In genomic region chr11:114606003-114606801, GRCh38 we compare ENCODE assay signal across 23 cellular contexts. TPM values are rescaled to one million over a fixed set of nuclear protein-coding genes. Genes with fewer than 3 reads are reported as not detected.
DNase-seq lines count a peak whose midpoint lies in the region; ATAC-seq, FAIRE-seq and TF ChIP-seq lines count a peak whose summit lies in the region.
"Had no signal": no experiment of that assay in that cellular context is flagged by ENCODE, and none has a peak within 500 bp of the region (broad histone marks: within the 10 kb centered on the region; RNA-seq: fewer than 3 reads in every experiment).

No MANE protein-coding gene starts in this region.

- POLR2A ChIA-PET in K562 (lab: Yijun Ruan, JAX): no interaction called here

- in situ Hi-C loops in K562 (cut with MboI) (no loop called here), GM13977 (cut with MboI; ENCODE audit: low pct_unique_long_range_greater_than_20kb, low sequenced_read_pairs, unreplicated experiment) (no loop called here)

- H3K27me3 ChIP-seq in K562 (ENCODE audit: control insufficient read depth in 2 of 2, insufficient read depth in 2 of 2, low read length in 2 of 2) (no peaks in the 10 kb centered on the region), left lung (no peaks in the 10 kb centered on the region), right cardiac atrium (ENCODE audit: control insufficient read depth, insufficient read depth) (no peaks in the 10 kb centered on the region)
- H3K27me3 ChIP-seq: body of pancreas, dorsolateral prefrontal cortex, neural progenitor cell had no signal

- H3K9me3 ChIP-seq in K562 (replicated peaks; ENCODE audit: control insufficient read depth, insufficient read depth, low read depth, low read length) (peaks cover 4% of the 10 kb centered on the region), left lung (peaks cover 0 to 32% of the 10 kb centered on the region in 2 donors), right cardiac atrium (ENCODE audit: control insufficient read depth, low read length) (no peaks in the 10 kb centered on the region)
- H3K9me3 ChIP-seq: body of pancreas had no signal

- no peaks in the 10 kb centered on the region for H4K20me1 ChIP-seq in K562 (replicated peaks; ENCODE audit: control insufficient read depth, insufficient read depth, low read length)

- no peak overlapping the region for H3K9ac ChIP-seq in K562 (ENCODE audit: insufficient read depth in 1 of 2, low read depth in 2 of 2, low read length in 2 of 2)
- H3K9ac ChIP-seq: neural progenitor cell had no signal

- CTCF ChIA-PET in K562 (lab: Yijun Ruan, JAX; ENCODE audit: low intra/inter-chr PET ratio): no interaction called here

- intact Hi-C loops in K562 (cut with micrococcal nuclease) (no loop called here), left lung (cut with DNase I) (loop anchor here in 1 of 2 donors (10.0 kb wide), 1 partner anchor 261 kb away; no protein-coding TSS in a partner anchor), right cardiac atrium (cut with DNase I) (no loop called here)

- H3K79me2 ChIP-seq in K562 (ENCODE audit: control insufficient read depth, insufficient read depth, low read length): no peaks in the 10 kb centered on the region

- TF ChIP-seq EP300 in K562 (IDR thresholded peaks at IDR 0.05; ENCODE audit: low read length): no peak

- H3K36me3 ChIP-seq in K562 (ENCODE audit: control insufficient read depth, insufficient read depth, low read length): no peaks in the 10 kb centered on the region
- H3K36me3 ChIP-seq in left lung: no peaks in the 10 kb centered on the region
- H3K36me3 ChIP-seq: left ventricle myocardium inferior, neural progenitor cell had no signal

- 1% methylated on average over 9 of the region's 9 CpGs for WGBS in K562 (ENCODE audit: insufficient coverage, low coverage, missing lambda C conversion rate)
- 89% methylated on average over 9 of the region's 9 CpGs for WGBS in right cardiac atrium

- no peak overlapping the region for H2AFZ ChIP-seq in K562 (ENCODE audit: low read depth, low read length)
- H2AFZ ChIP-seq: neural progenitor cell had no signal

- DNase-seq in HCEC 1CT (peak; percentile 10), K562 (ENCODE audit: extremely low read depth in 1 of 4, low spot score in 3 of 4) (no peak), left lung (no peak), cerebellar nuclear complex (lab: John Stamatoyannopoulos, UW) (no peak), GM13977 (ENCODE audit: low spot score) (no peak), right cardiac atrium (no peak)
- DNase-seq in stimulated activated CD4-positive, alpha-beta T cell treated with anti-CD3 and anti-CD28 coated beads, Interleukin-4, amount 100 ng/mL, for 4 hours: no peak
- DNase-seq: activated CD4-positive, alpha-beta T cell treated with anti-CD3 and anti-CD28 coated beads for 36 hours; activated CD8-positive, alpha-beta memory T cell treated with anti-CD3 and anti-CD28 coated beads, Interleukin-2, amount 10 ng/mL, durations not matched to agents 7 days and 5 days; body of pancreas; dorsolateral prefrontal cortex; H7; left ventricle myocardium inferior; MV-4-11; NCI-H2081; NCI-H446 treated with DMSO at 0.1 percent for 48 hours had no signal

- H3K4me1 ChIP-seq in K562 (replicated peaks in 1 of 2; ENCODE audit: control insufficient read depth in 2 of 2, insufficient read depth in 2 of 2, low read length in 2 of 2): no peaks in the 10 kb centered on the region
- H3K4me1 ChIP-seq in left lung: no peaks in the 10 kb centered on the region
- no peaks in the 10 kb centered on the region for H3K4me1 ChIP-seq in right cardiac atrium (ENCODE audit: control insufficient read depth, insufficient read depth, low read length)
- H3K4me1 ChIP-seq: body of pancreas, left ventricle myocardium inferior, neural progenitor cell had no signal

- H3K4me2 ChIP-seq in K562 (ENCODE audit: insufficient read depth, low read length): no peak overlapping the region
- H3K4me2 ChIP-seq: neural progenitor cell had no signal

- no TSS peak for BruUV-seq in K562 (replicated peaks; lab: Mats Ljungman, UMichigan)

- peak; percentile 37 for TF ChIP-seq CTCF in C4-2B (conservative IDR thresholded peaks at IDR 0.05)
- TF ChIP-seq CTCF in K562 (IDR thresholded peaks at IDR 0.05 in 2 of 3, conservative IDR thresholded peaks at IDR 0.05 in 1 of 3; ENCODE audit: insufficient read depth in 2 of 3, low read depth in 1 of 3, low read length in 3 of 3): no peak
- TF ChIP-seq CTCF in left lung (IDR thresholded peaks at IDR 0.05): no peak
- no peak for TF ChIP-seq CTCF in GM13977 (IDR thresholded peaks at IDR 0.05; ENCODE audit: extremely low read depth, insufficient read depth, missing control alignments)

- H3K27ac ChIP-seq in C4-2B (no peak overlapping the region), K562 (ENCODE audit: extremely low read depth, low read depth, low read length) (no peak overlapping the region), left lung (no peak overlapping the region), right cardiac atrium (ENCODE audit: low read length) (no peak overlapping the region)
- H3K27ac ChIP-seq: body of pancreas, dorsolateral prefrontal cortex, left ventricle myocardium inferior, neural progenitor cell had no signal

- H3K4me3 ChIP-seq in K562: no peak overlapping the region
- H3K4me3 ChIP-seq in left lung: no peak overlapping the region
- no peak overlapping the region for H3K4me3 ChIP-seq in right cardiac atrium (ENCODE audit: low read length)
- H3K4me3 ChIP-seq: body of pancreas, dorsolateral prefrontal cortex, left ventricle myocardium inferior, neural progenitor cell had no signal

- H3K9me1 ChIP-seq in K562 (ENCODE audit: control insufficient read depth, insufficient read depth, low read length): no peaks in the 10 kb centered on the region

- TF ChIP-seq RAD21 in K562 (CRISPR knock-in tag; conservative IDR thresholded peaks at IDR 0.05 in 1 of 2, IDR thresholded peaks at IDR 0.05 in 1 of 2): no peak

- FAIRE-seq in K562 (lab: Jason Lieb, UNC): no peak
- FAIRE-seq: TTC549 had no signal

- no peak for ATAC-seq in K562
- peak; percentile 29 for ATAC-seq in left lung
- ATAC-seq in right cardiac atrium: no peak
- ATAC-seq: activated CD4-positive, alpha-beta T cell treated with anti-CD3 and anti-CD28 coated beads for 36 hours; activated CD8-positive, alpha-beta memory T cell treated with anti-CD3 and anti-CD28 coated beads, Interleukin-2, amount 10 ng/mL, durations not matched to agents 7 days and 5 days; body of pancreas; Right ventricle myocardium inferior had no signal

- TF ChIP-seq POLR2A in K562 (conservative IDR thresholded peaks at IDR 0.05): no peak

TF ChIP-seq in K562, 482 proteins besides CTCF, POLR2A, EP300 and RAD21:
- TF ChIP-seq CEBPG (CRISPR knock-in tag; IDR thresholded peaks at IDR 0.05) (no peak), CEBPG (tag; conservative IDR thresholded peaks at IDR 0.05 in 1 of 2, IDR thresholded peaks at IDR 0.05 in 1 of 2) (peak; percentile 28 to 47; a peak in 2 of 4 replicates), RB1 (IDR thresholded peaks at IDR 0.05; ENCODE audit: low read depth) (no peak), ATF3 (IDR thresholded peaks at IDR 0.05) (peak; percentile 27; the same call in 1 of the 2 replicates), ATF3 (CRISPR knock-in tag; conservative IDR thresholded peaks at IDR 0.05) (no peak)

RNA-seq across cellular contexts. Expression of gene NXPE4, which starts 10.6 kb away (rescaled TPM):
- total RNA-seq in K562 (2011; cell fraction: chromatin; rRNA removed; ENCODE audit: low replicate concordance): not detected in 2 replicates
- total RNA-seq in K562 (2011; cell fraction: nucleolus; rRNA removed): not detected in 2 replicates
- not detected in 2 replicates for total RNA-seq in K562 (2011; cell fraction: nucleoplasm; rRNA removed)
- total RNA-seq in K562 (2014; rRNA removed): not detected in 2 replicates
- not detected in 2 replicates for total RNA-seq in K562 (2014; rRNA removed; fragmentation: Illumina TruSeq; extraction: Trizol)
- not detected in 2 replicates for total RNA-seq in K562 (2015; rRNA removed; fragmentation: Illumina TruSeq; extraction: Trizol)
- not detected in 2 replicates for total RNA-seq in K562 (2021)
- not detected in 2 replicates for polyA plus RNA-seq in K562 (2011; rRNA removed)
- not detected in 2 replicates for polyA plus RNA-seq in K562 (2011; cell fraction: cytosol; rRNA removed)
- polyA plus RNA-seq in K562 (2011; cell fraction: nucleus; rRNA removed): not detected in 2 replicates
- polyA plus RNA-seq in K562 (2012): not detected in 2 replicates
- polyA plus RNA-seq in K562 (2014; fragmentation: Illumina TruSeq; extraction: Trizol): not detected in 2 replicates
- polyA plus RNA-seq in K562 (2014; fragmentation: Nextera tagmentation; extraction: Ambion mirVana): not detected
- not detected in 2 replicates for polyA plus RNA-seq in K562 (2014; rRNA removed)
- not detected in 2 replicates for polyA minus RNA-seq in K562 (2011; rRNA and poly(A)+ RNA removed)
- polyA minus RNA-seq in K562 (2011; cell fraction: cytosol; rRNA and poly(A)+ RNA removed): not detected in 2 replicates
- polyA minus RNA-seq in K562 (2011; cell fraction: nucleus; rRNA and poly(A)+ RNA removed): not detected in 2 replicates
- total RNA-seq in left lung: not detected
- total RNA-seq in right cardiac atrium: not detected
- not detected for polyA plus RNA-seq in right cardiac atrium
- total RNA-seq: activated CD4-positive, alpha-beta T cell treated with anti-CD3 and anti-CD28 coated beads for 36 hours; activated CD8-positive, alpha-beta memory T cell treated with anti-CD3 and anti-CD28 coated beads, Interleukin-2, amount 10 ng/mL, durations not matched to agents 7 days and 5 days; body of pancreas; dorsolateral prefrontal cortex; epithelial cell of proximal tubule; H7; left ventricle myocardium inferior; mononuclear cell; Right ventricle myocardium inferior had no signal

RNA-seq across cellular contexts. Expression of gene NXPE1, which starts 46.5 kb away (rescaled TPM):
- not detected in 2 replicates for total RNA-seq in K562 (2011; cell fraction: chromatin; rRNA removed; ENCODE audit: low replicate concordance)
- not detected in 2 replicates for total RNA-seq in K562 (2011; cell fraction: nucleolus; rRNA removed)
- not detected in 2 replicates for total RNA-seq in K562 (2011; cell fraction: nucleoplasm; rRNA removed)
- total RNA-seq in K562 (2014; rRNA removed): not detected in 2 replicates
- total RNA-seq in K562 (2014; rRNA removed; fragmentation: Illumina TruSeq; extraction: Trizol): not detected in 2 replicates
- total RNA-seq in K562 (2015; rRNA removed; fragmentation: Illumina TruSeq; extraction: Trizol): not detected in 2 replicates
- total RNA-seq in K562 (2021): 0.45 TPM in 1 of 2 replicates, not detected in the other
- polyA plus RNA-seq in K562 (2011; rRNA removed): not detected in 2 replicates
- not detected in 2 replicates for polyA plus RNA-seq in K562 (2011; cell fraction: cytosol; rRNA removed)
- not detected in 2 replicates for polyA plus RNA-seq in K562 (2011; cell fraction: nucleus; rRNA removed)
- not detected in 2 replicates for polyA plus RNA-seq in K562 (2012)
- polyA plus RNA-seq in K562 (2014; fragmentation: Illumina TruSeq; extraction: Trizol): not detected in 2 replicates
- polyA plus RNA-seq in K562 (2014; fragmentation: Nextera tagmentation; extraction: Ambion mirVana): not detected
- not detected in 2 replicates for polyA plus RNA-seq in K562 (2014; rRNA removed)
- not detected in 2 replicates for polyA minus RNA-seq in K562 (2011; rRNA and poly(A)+ RNA removed)
- polyA minus RNA-seq in K562 (2011; cell fraction: cytosol; rRNA and poly(A)+ RNA removed): not detected in 2 replicates
- polyA minus RNA-seq in K562 (2011; cell fraction: nucleus; rRNA and poly(A)+ RNA removed): not detected in 2 replicates
- not detected for total RNA-seq in left lung
- not detected for total RNA-seq in right cardiac atrium
- polyA plus RNA-seq in right cardiac atrium: not detected
- total RNA-seq: activated CD4-positive, alpha-beta T cell treated with anti-CD3 and anti-CD28 coated beads for 36 hours; activated CD8-positive, alpha-beta memory T cell treated with anti-CD3 and anti-CD28 coated beads, Interleukin-2, amount 10 ng/mL, durations not matched to agents 7 days and 5 days; body of pancreas; dorsolateral prefrontal cortex; epithelial cell of proximal tubule; H7; left ventricle myocardium inferior; mononuclear cell; Right ventricle myocardium inferior; subcutaneous adipose tissue had no signal
